Comparison of ENCODE assay signal across 1 cellular context in the genomic region with DNA sequence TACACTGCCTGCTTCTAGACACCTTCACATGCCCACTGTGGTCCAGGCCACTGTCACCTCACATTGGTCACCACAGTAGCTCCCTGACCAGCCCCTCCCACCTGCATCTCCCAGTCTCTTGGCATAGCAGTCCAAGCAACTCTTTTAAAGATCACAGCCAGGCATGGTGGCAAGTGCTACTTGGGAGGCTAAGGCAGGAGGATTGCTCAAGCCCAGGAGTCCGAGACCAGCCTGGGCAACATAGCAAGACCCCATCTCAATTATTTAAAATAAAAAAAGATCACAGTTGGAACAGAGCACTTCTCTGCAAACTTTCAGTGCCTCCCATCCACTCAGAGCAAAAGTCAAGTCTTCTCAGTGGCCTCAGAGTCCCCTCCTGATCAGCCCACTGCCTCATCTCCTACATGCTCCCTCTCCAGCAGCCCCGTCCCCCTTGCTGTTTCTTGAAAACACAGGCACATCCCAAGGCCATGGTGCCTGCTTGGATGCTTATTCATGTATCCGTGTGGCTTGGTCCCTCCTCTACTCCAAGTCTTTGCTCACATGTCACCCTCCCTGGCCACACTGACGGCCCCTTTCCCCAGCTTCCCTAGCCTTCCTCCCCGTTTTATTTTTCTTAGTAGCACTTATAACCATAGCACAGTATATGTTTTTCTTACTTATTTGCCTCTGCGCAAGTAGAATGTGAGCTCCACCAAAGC.
A peak's percentile ranks its signal among the peaks of the same experiment; 100 is the strongest.
TF ChIP-seq lines count a peak whose summit lies in the region.

No MANE protein-coding gene starts in this region.

TF ChIP-seq in K562, 482 proteins besides CTCF, POLR2A, EP300 and RAD21:
- no peak for TF ChIP-seq RFX1 (IDR thresholded peaks at IDR 0.05)
- peak; percentile 67 for TF ChIP-seq ZNF121 (CRISPR knock-in tag; conservative IDR thresholded peaks at IDR 0.05)
TF ChIP-seq in K562: peak in this region for 1.
